Comparison of ENCODE assay signal across 29 cellular contexts in genomic region chr5:180555168-180555921, GRCh38. TPM values are rescaled to one million over a fixed set of nuclear protein-coding genes. Genes with fewer than 3 reads are reported as not detected.
A peak's percentile ranks its signal among the peaks of the same experiment; 100 is the strongest.
DNase-seq lines count a peak whose midpoint lies in the region; ATAC-seq and TF ChIP-seq lines count a peak whose summit lies in the region.
"Had no signal": no experiment of that assay in that cellular context is flagged by ENCODE, and none has a peak within 500 bp of the region (broad histone marks: within the 10 kb centered on the region; RNA-seq: fewer than 3 reads in every experiment).

No MANE protein-coding gene starts in this region.

- H3K56ac ChIP-seq in H9 (ENCODE audit: insufficient read length, low read depth, low read length): no peak overlapping the region

- no peaks in the 10 kb centered on the region for H3K4me1 ChIP-seq in H9 (ENCODE audit: insufficient read depth, low read length)
- H3K4me1 ChIP-seq: gastrocnemius medialis, vagina had no signal

- no peak overlapping the region for H2BK12ac ChIP-seq in H9 (ENCODE audit: insufficient read length, low read depth, low read length)

- no peaks in the 10 kb centered on the region for H3K23me2 ChIP-seq in H9 (ENCODE audit: insufficient read length, low read depth, low read length, poor library complexity, severe bottlenecking)

- H3K4me1 Mint-ChIP-seq in T-helper 17 cell: peaks cover 21% of the 10 kb centered on the region
- peaks cover 4 to 5% of the 10 kb centered on the region in 2 experiments; a peak in 2 of 4 replicates for H3K4me1 Mint-ChIP-seq in H9

- H3K27ac Mint-ChIP-seq in T-helper 17 cell (peak overlapping the region; percentile 64), H9 (peak overlapping the region in 1 of 3 experiments; percentile 50; a peak in 3 of 7 replicates)
- H3K27ac Mint-ChIP-seq: activated CD4-positive, alpha-beta T cell treated with anti-CD3 and anti-CD28 coated beads, Interleukin-2, amount 10 ng/mL, durations not matched to agents 7 days and 5 days; activated naive CD8-positive, alpha-beta T cell treated with anti-CD3 and anti-CD28 coated beads, Interleukin-2, amount 50 U/mL, for 24 hours; dendritic cell treated with granulocyte-macrophage colony-stimulating factor and Interleukin-4, amounts not matched to agents 40 ng/mL and 50 ng/mL, for 4 days; stimulated activated effector memory CD8-positive, alpha-beta T cell treated with anti-CD3 and anti-CD28 coated beads, Interleukin-12 subunit alpha, Interleukin-12 subunit beta, amount 100 ng/mL, for 72 hours; T-cell had no signal

- H3K36me3 Mint-ChIP-seq in T-helper 17 cell (ENCODE audit: low read depth) (peaks cover 14% of the 10 kb centered on the region), H9 (ENCODE audit: insufficient read depth in 1 of 3, low read depth in 3 of 3) (peaks cover 38 to 72% (median 72%) of the 10 kb centered on the region in 3 experiments; a peak in 6 of 7 replicates)

- H3K9me3 ChIP-seq in T-helper 17 cell (ENCODE audit: control insufficient read depth, low read length, poor library complexity, severe bottlenecking) (no peaks in the 10 kb centered on the region), H9 (ENCODE audit: control insufficient read depth, low read depth, low read length) (no peaks in the 10 kb centered on the region)
- H3K9me3 ChIP-seq: gastrocnemius medialis, vagina had no signal

- no peaks in the 10 kb centered on the region for H4K20me1 ChIP-seq in H9 (ENCODE audit: control insufficient read depth, insufficient read depth, insufficient read length)

- H3K4me3 Mint-ChIP-seq in T-helper 17 cell (no peak overlapping the region), H9 (no peak overlapping the region)
- H3K4me3 Mint-ChIP-seq: activated CD4-positive, alpha-beta T cell treated with anti-CD3 and anti-CD28 coated beads, Interleukin-2, amount 10 ng/mL, durations not matched to agents 7 days and 5 days; activated naive CD8-positive, alpha-beta T cell treated with anti-CD3 and anti-CD28 coated beads, Interleukin-2, amount 50 U/mL, for 24 hours; CD4-positive, CD25-positive, alpha-beta regulatory T cell; dendritic cell treated with granulocyte-macrophage colony-stimulating factor and Interleukin-4, amounts not matched to agents 40 ng/mL and 50 ng/mL, for 4 days; stimulated activated effector memory CD8-positive, alpha-beta T cell treated with anti-CD3 and anti-CD28 coated beads, Interleukin-12 subunit alpha, Interleukin-12 subunit beta, amount 100 ng/mL, for 72 hours; T-cell had no signal

- H4K8ac ChIP-seq in H9 (replicated peaks; ENCODE audit: insufficient read length, low read depth, low read length): no peak overlapping the region

- peaks cover 2% of the 10 kb centered on the region for H3K79me1 ChIP-seq in H9 (ENCODE audit: insufficient read depth, low read depth, low read length, poor library complexity, severe bottlenecking)

- H2BK5ac ChIP-seq in H9 (ENCODE audit: insufficient read length, low read length): no peak overlapping the region

- no CpG with 5 or more reads among the region's 7 CpGs for WGBS in H9 (ENCODE audit: extremely low coverage, insufficient read length, low lambda C conversion rate)

- no peak overlapping the region for H2BK20ac ChIP-seq in H9 (ENCODE audit: low read depth, low read length, poor library complexity, severe bottlenecking)

- no peak overlapping the region for H2BK15ac ChIP-seq in H9 (ENCODE audit: low read depth, low read length)

- DNase-seq in AG10803 (ENCODE audit: low read depth) (peak; percentile 32), T-helper 17 cell (no peak), choroid plexus epithelial cell (ENCODE audit: low read depth) (peak; percentile 85), iris pigment epithelial cell (ENCODE audit: low read depth) (peak; percentile 85), H9 (no peak), caudate nucleus (lab: John Stamatoyannopoulos, UW) (no peak)
- DNase-seq in stimulated activated CD4-positive, alpha-beta T cell treated with anti-CD3 and anti-CD28 coated beads, Interleukin-15, amount 100 ng/mL, for 24 hours: no peak
- DNase-seq: activated CD4-positive, alpha-beta T cell treated with anti-CD3 and anti-CD28 coated beads, Interleukin-2, amount 10 ng/mL, durations not matched to agents 7 days and 5 days; activated CD8-positive, alpha-beta memory T cell treated with anti-CD3 and anti-CD28 coated beads, Interleukin-2, amount 50 U/mL, for 4 hours; activated naive CD8-positive, alpha-beta T cell treated with anti-CD3 and anti-CD28 coated beads, Interleukin-2, amount 50 U/mL, for 24 hours; CD4-positive, CD25-positive, alpha-beta regulatory T cell; DMS153; gastrocnemius medialis; islet precursor cell; Karpas-422; NCI-H1930; NCI-H2227 treated with DMSO at 0.1 percent for 48 hours; PC-3; SHP77 treated with DMSO at 0.1 percent for 48 hours; stimulated activated CD4-positive, alpha-beta T cell treated with anti-CD3 and anti-CD28 coated beads, Interleukin-1b, Interleukin-23, amount 100 ng/mL, for 48 hours; T-cell had no signal

- no peak overlapping the region for H3T11ph ChIP-seq in H9 (ENCODE audit: low read length)

- H4K5ac ChIP-seq in H9 (ENCODE audit: insufficient read length, low read depth, low read length): no peak overlapping the region

- H2BK120ac ChIP-seq in H9 (ENCODE audit: low read depth, low read length, poor library complexity, severe bottlenecking): no peak overlapping the region

- H3K9me3 Mint-ChIP-seq in H9: no peaks in the 10 kb centered on the region
- H3K9me3 Mint-ChIP-seq: activated CD4-positive, alpha-beta T cell treated with anti-CD3 and anti-CD28 coated beads, Interleukin-2, amount 10 ng/mL, durations not matched to agents 7 days and 5 days; activated naive CD8-positive, alpha-beta T cell treated with anti-CD3 and anti-CD28 coated beads, Interleukin-2, amount 50 U/mL, for 24 hours; CD4-positive, CD25-positive, alpha-beta regulatory T cell; dendritic cell treated with granulocyte-macrophage colony-stimulating factor and Interleukin-4, amounts not matched to agents 40 ng/mL and 50 ng/mL, for 4 days; stimulated activated effector memory CD8-positive, alpha-beta T cell treated with anti-CD3 and anti-CD28 coated beads, Interleukin-12 subunit alpha, Interleukin-12 subunit beta, amount 100 ng/mL, for 72 hours; T-cell had no signal

- no peak overlapping the region for H3K23ac ChIP-seq in H9 (ENCODE audit: insufficient read length, low read depth, low read length)

- H3K4me2 ChIP-seq in H9 (ENCODE audit: insufficient read depth, insufficient read length, low read length): no peak overlapping the region

- ATAC-seq in T-helper 17 cell: no peak
- no peak for ATAC-seq in HG02588 (IDR thresholded peaks at IDR 0.05; ENCODE audit: unreplicated experiment)
- ATAC-seq: activated naive CD8-positive, alpha-beta T cell treated with anti-CD3 and anti-CD28 coated beads, Interleukin-2, amount 50 U/mL, for 24 hours; gastrocnemius medialis; HCT116; PC-3; stimulated activated effector memory CD8-positive, alpha-beta T cell treated with anti-CD3 and anti-CD28 coated beads, Interleukin-12 subunit alpha, Interleukin-12 subunit beta, amount 100 ng/mL, for 72 hours; T-cell had no signal

- no peaks in the 10 kb centered on the region for H3K27me3 ChIP-seq in H9 (ENCODE audit: insufficient read depth, low read length)
- H3K27me3 ChIP-seq: cardiac muscle cell, gastrocnemius medialis, vagina had no signal

- no peak overlapping the region for H4K91ac ChIP-seq in H9 (ENCODE audit: insufficient read length, low read depth, low read length)

- no peak overlapping the region for H3K14ac ChIP-seq in H9 (ENCODE audit: insufficient read depth, low read length)

- H3K79me2 ChIP-seq in H9 (ENCODE audit: insufficient read depth, low read length): peaks cover under 1% of the 10 kb centered on the region; the same call in 1 of the 2 replicates

- no peak overlapping the region for H2AFZ ChIP-seq in H9 (ENCODE audit: low read length)

- no peak overlapping the region for H3K9ac ChIP-seq in H9 (ENCODE audit: extremely low read depth, insufficient read length, low read length)

- H3K4me3 ChIP-seq in AG10803 (ENCODE audit: low read length): no peak overlapping the region
- H3K4me3 ChIP-seq in choroid plexus epithelial cell (ENCODE audit: low read depth, low read length): no peak overlapping the region
- H3K4me3 ChIP-seq: cardiac muscle cell, gastrocnemius medialis, vagina had no signal

- H3K27ac ChIP-seq in H9 (ENCODE audit: insufficient read length, low read depth, low read length) (no peak overlapping the region), caudate nucleus (ENCODE audit: low read depth, low read length) (no peak overlapping the region)
- H3K27ac ChIP-seq: cardiac muscle cell, gastrocnemius medialis, vagina had no signal

- H3K18ac ChIP-seq in H9 (ENCODE audit: insufficient read length, low read depth, low read length): no peak overlapping the region

- no peaks in the 10 kb centered on the region for H3K27me3 Mint-ChIP-seq in T-helper 17 cell
- H3K27me3 Mint-ChIP-seq in H9 (ENCODE audit: low read depth): no peaks in the 10 kb centered on the region
- H3K27me3 Mint-ChIP-seq: activated CD4-positive, alpha-beta T cell treated with anti-CD3 and anti-CD28 coated beads, Interleukin-2, amount 10 ng/mL, durations not matched to agents 7 days and 5 days; activated naive CD8-positive, alpha-beta T cell treated with anti-CD3 and anti-CD28 coated beads, Interleukin-2, amount 50 U/mL, for 24 hours; CD4-positive, CD25-positive, alpha-beta regulatory T cell; dendritic cell treated with granulocyte-macrophage colony-stimulating factor and Interleukin-4, amounts not matched to agents 40 ng/mL and 50 ng/mL, for 4 days; T-cell had no signal

- no peak for TF ChIP-seq CTCF in AG10803 (conservative IDR thresholded peaks at IDR 0.05; ENCODE audit: low read length)
- TF ChIP-seq CTCF in choroid plexus epithelial cell (conservative IDR thresholded peaks at IDR 0.05; ENCODE audit: low read depth, low read length): no peak
- TF ChIP-seq CTCF in H9 (conservative IDR thresholded peaks at IDR 0.05): no peak

- H2AK5ac ChIP-seq in H9 (ENCODE audit: insufficient read length, low read length): no peak overlapping the region

- H3K4ac ChIP-seq in H9 (ENCODE audit: low read depth, low read length): no peak overlapping the region

RNA-seq across cellular contexts. Expression of gene SCGB3A1, which starts 36.0 kb away (rescaled TPM):
- total RNA-seq in T-helper 17 cell (1 to 10 TPM in 1 of 2 donors, not detected in 1; 4.1 TPM), H9 (2021) (not detected in 2 replicates)
- total RNA-seq: activated CD4-positive, alpha-beta T cell treated with anti-CD3 and anti-CD28 coated beads, Interleukin-2, amount 10 ng/mL, durations not matched to agents 7 days and 5 days; cardiac muscle cell; CD4-positive, CD25-positive, alpha-beta regulatory T cell; gastrocnemius medialis; PC-3; pulmonary artery endothelial cell; temporal lobe; vagina had no signal

Comparison
In these comparisons a context has a peak if more than half of its experiments do, and no peak if none do; other contexts are left out.
1. DNase-seq: peak in AG10803 (single experiment), choroid plexus epithelial cell (single experiment) and iris pigment epithelial cell (single experiment); none in T-helper 17 cell (0 of 3), stimulated activated CD4-positive, alpha-beta T cell treated with anti-CD3 and anti-CD28 coated beads, Interleukin-15, amount 100 ng/mL, for 24 hours (single experiment), H9 (single experiment) and caudate nucleus (0 of 61).